ENCODE assay signal across 23 cellular contexts in genomic region chr10:96501985-96502384, GRCh38. TPM values are rescaled to one million over a fixed set of nuclear protein-coding genes. Genes with fewer than 3 reads are reported as not detected.
DNase-seq lines count a peak whose midpoint lies in the region; ATAC-seq, FAIRE-seq and TF ChIP-seq lines count a peak whose summit lies in the region.
"Had no signal": no experiment of that assay in that cellular context is flagged by ENCODE, and none has a peak within 500 bp of the region (broad histone marks: within the 10 kb centered on the region; RNA-seq: fewer than 3 reads in every experiment).

No MANE protein-coding gene starts in this region.

- TF ChIP-seq CTCF in K562 (IDR thresholded peaks at IDR 0.05 in 2 of 3, conservative IDR thresholded peaks at IDR 0.05 in 1 of 3; ENCODE audit: insufficient read depth in 2 of 3, low read depth in 1 of 3, low read length in 3 of 3) (no peak), HepG2 (CRISPR knock-in tag; IDR thresholded peaks at IDR 0.05) (no peak), ovary (IDR thresholded peaks at IDR 0.05) (no peak)

- FAIRE-seq in K562 (lab: Jason Lieb, UNC): no peak
- FAIRE-seq in HepG2 (lab: Jason Lieb, UNC): no peak
- FAIRE-seq: islet of Langerhans had no signal

- TF ChIP-seq POLR2A in K562 (conservative IDR thresholded peaks at IDR 0.05): no peak
- no peak for TF ChIP-seq POLR2A in HepG2 (IDR thresholded peaks at IDR 0.05; ENCODE audit: insufficient read depth in 1 of 2, low read depth in 2 of 2, low read length in 2 of 2)
- TF ChIP-seq POLR2A in ovary (IDR thresholded peaks at IDR 0.05): no peak

- BruUV-seq in K562 (replicated peaks; lab: Mats Ljungman, UMichigan) (no TSS peak), HepG2 (replicated peaks; lab: Mats Ljungman, UMichigan) (no TSS peak)

- H3K9me3 ChIP-seq in K562 (replicated peaks; ENCODE audit: control insufficient read depth, insufficient read depth, low read depth, low read length) (no peaks in the 10 kb centered on the region), HepG2 (ENCODE audit: low read length) (no peaks in the 10 kb centered on the region), ovary (no peaks in the 10 kb centered on the region)
- H3K9me3 ChIP-seq: Caco-2, prostate gland, uterus had no signal

- no peak for ATAC-seq in K562
- peak; percentile 64 for ATAC-seq in HepG2
- ATAC-seq: activated CD8-positive, alpha-beta memory T cell treated with anti-CD3 and anti-CD28 coated beads, Interleukin-2, amount 10 ng/mL, durations not matched to agents 7 days and 5 days; activated naive CD8-positive, alpha-beta T cell treated with anti-CD3 and anti-CD28 coated beads, Interleukin-2, amount 50 U/mL, for 24 hours had no signal

- WGBS in K562 (ENCODE audit: insufficient coverage, low coverage, missing lambda C conversion rate): 0% methylated on average over 4 of the region's 4 CpGs
- WGBS in HepG2 (ENCODE audit: low lambda C conversion rate): 6% methylated on average over 4 of the region's 4 CpGs
- WGBS in ovary, 3 donors: 77 to 79% (median 78%) methylated on average over 4 of the region's 4 CpGs

- H3K9ac ChIP-seq in K562 (ENCODE audit: insufficient read depth in 1 of 2, low read depth in 2 of 2, low read length in 2 of 2) (no peak overlapping the region), HepG2 (ENCODE audit: insufficient read depth, low read depth, low read length) (no peak overlapping the region)

- H3K4me3 ChIP-seq in K562 (no peak overlapping the region), HepG2 (replicated peaks in 1 of 3; ENCODE audit: insufficient read depth in 1 of 3, low read depth in 2 of 3, low read length in 3 of 3) (no peak overlapping the region), ovary (no peak overlapping the region)
- H3K4me3 ChIP-seq: prostate gland, SK-N-MC, uterus had no signal

- H3K27me3 ChIP-seq in K562 (ENCODE audit: control insufficient read depth in 2 of 2, insufficient read depth in 2 of 2, low read length in 2 of 2) (peaks cover 0 to 8% of the 10 kb centered on the region in 2 experiments; a peak in 3 of 5 replicates), HepG2 (ENCODE audit: control insufficient read depth in 1 of 2, insufficient read depth in 2 of 2, low read length in 2 of 2) (peaks cover 4 to 14% of the 10 kb centered on the region in 2 experiments; a peak in 2 of 5 replicates), ovary (no peaks in the 10 kb centered on the region)
- H3K27me3 ChIP-seq: uterus had no signal

- no peak overlapping the region for H3K27ac ChIP-seq in K562 (ENCODE audit: extremely low read depth, low read depth, low read length)
- H3K27ac ChIP-seq in HepG2 (ENCODE audit: extremely low read length, insufficient read depth, low read length): no peak overlapping the region
- no peak overlapping the region for H3K27ac ChIP-seq in ovary
- H3K27ac ChIP-seq: prostate gland, SK-N-MC, uterus had no signal

- in situ Hi-C loops in K562 (cut with MboI) (no loop called here), HepG2 (cut with HindIII; ENCODE audit: extremely low pct_ligation_motif_present, low pct_unique_long_range_greater_than_20kb) (no loop called here)

- no peaks in the 10 kb centered on the region; a peak in 1 of 5 replicates for H3K4me1 ChIP-seq in K562 (replicated peaks in 1 of 2; ENCODE audit: control insufficient read depth in 2 of 2, insufficient read depth in 2 of 2, low read length in 2 of 2)
- H3K4me1 ChIP-seq in HepG2 (ENCODE audit: insufficient read depth, low read length): peaks cover 37% of the 10 kb centered on the region
- no peaks in the 10 kb centered on the region for H3K4me1 ChIP-seq in ovary (ENCODE audit: insufficient read depth)
- H3K4me1 ChIP-seq: Caco-2, prostate gland, uterus had no signal

- no peaks in the 10 kb centered on the region for H3K9me1 ChIP-seq in K562 (ENCODE audit: control insufficient read depth, insufficient read depth, low read length)

- no peaks in the 10 kb centered on the region for H3K36me3 ChIP-seq in K562 (ENCODE audit: control insufficient read depth, insufficient read depth, low read length)
- H3K36me3 ChIP-seq in HepG2 (replicated peaks in 1 of 2; ENCODE audit: control insufficient read depth in 1 of 2, insufficient read depth in 2 of 2, low read length in 2 of 2): no peaks in the 10 kb centered on the region
- no peaks in the 10 kb centered on the region for H3K36me3 ChIP-seq in ovary
- H3K36me3 ChIP-seq: prostate gland, uterus had no signal

- POLR2A ChIA-PET in K562 (lab: Yijun Ruan, JAX) (interaction anchor here (1.1 to 1.8 kb wide), 2 partner anchors 8 to 22 kb away, joined by 4 to 5 read pairs; no protein-coding TSS in a partner anchor), HepG2 (lab: Yijun Ruan, JAX) (no interaction called here)

- H4K20me1 ChIP-seq in K562 (replicated peaks; ENCODE audit: control insufficient read depth, insufficient read depth, low read length) (no peaks in the 10 kb centered on the region), HepG2 (ENCODE audit: insufficient read depth, low read length) (no peaks in the 10 kb centered on the region)

- DNase-seq in Daoy (ENCODE audit: low read depth) (peak; percentile 60), K562 (ENCODE audit: extremely low read depth in 1 of 4, low spot score in 3 of 4) (no peak), HepG2 (ENCODE audit: low spot score) (peak; percentile 36), ovary (no peak), SKM-1 treated with dmso at 0.1 percent for 144 hours (lab: John Stamatoyannopoulos, UW; ENCODE audit: unreplicated experiment) (no peak), NOMO-1 treated with DMSO at 0.1 percent for 48 hours (lab: John Stamatoyannopoulos, UW; ENCODE audit: unreplicated experiment) (no peak), NCI-H524 treated with DMSO at 0.1 percent for 48 hours (lab: John Stamatoyannopoulos, UW) (no peak)
- DNase-seq: activated CD4-positive, CD25-positive, alpha-beta regulatory T cell treated with anti-CD3 and anti-CD28 coated beads, Interleukin-2, amount 50 U/mL, for 72 hours; activated CD8-positive, alpha-beta memory T cell treated with anti-CD3 and anti-CD28 coated beads, Interleukin-2, amount 10 ng/mL, durations not matched to agents 7 days and 5 days; activated naive CD8-positive, alpha-beta T cell treated with anti-CD3 and anti-CD28 coated beads, Interleukin-2, amount 50 U/mL, for 24 hours; Caco-2; GOT3; NCI-H1048; NCI-H2081; stimulated activated CD4-positive, alpha-beta T cell treated with anti-CD3 and anti-CD28 coated beads, Interleukin-4, amount 100 ng/mL, for 4 hours; T1000; uterus had no signal

- H3K79me2 ChIP-seq in K562 (ENCODE audit: control insufficient read depth, insufficient read depth, low read length) (no peaks in the 10 kb centered on the region), HepG2 (ENCODE audit: insufficient read depth, low read length) (no peaks in the 10 kb centered on the region)

- TF ChIP-seq RAD21 in Ishikawa (IDR thresholded peaks at IDR 0.05; ENCODE audit: low read depth) (no peak), K562 (CRISPR knock-in tag; conservative IDR thresholded peaks at IDR 0.05 in 1 of 2, IDR thresholded peaks at IDR 0.05 in 1 of 2) (no peak), HepG2 (CRISPR knock-in tag; IDR thresholded peaks at IDR 0.05) (no peak)

- CTCF ChIA-PET in K562 (lab: Yijun Ruan, JAX; ENCODE audit: low intra/inter-chr PET ratio): no interaction called here
- CTCF ChIA-PET in HepG2 (lab: Yijun Ruan, JAX; ENCODE audit: low intra/inter-chr PET ratio, low total read pairs): no interaction called here

- intact Hi-C loops in K562 (cut with micrococcal nuclease) (no loop called here), HepG2 (cut with micrococcal nuclease; ENCODE audit: unreplicated experiment) (loop anchor here (1.0 kb wide), 1 partner anchor 35 kb away; no protein-coding TSS in a partner anchor), ovary (cut with DNase I) (loop anchor here in 2 of 4 donors (10.0 kb wide), 1 partner anchor 107 kb away; no protein-coding TSS in a partner anchor)

- TF ChIP-seq EP300 in Ishikawa (IDR thresholded peaks at IDR 0.05; ENCODE audit: borderline replicate concordance) (no peak), K562 (IDR thresholded peaks at IDR 0.05; ENCODE audit: low read length) (no peak), HepG2 (IDR thresholded peaks at IDR 0.05; ENCODE audit: low read depth in 2 of 2, low read length in 2 of 2) (no peak), HepG2 (CRISPR knock-in tag; IDR thresholded peaks at IDR 0.05; ENCODE audit: borderline replicate concordance) (no peak), ovary (IDR thresholded peaks at IDR 0.05) (no peak)

- H2AFZ ChIP-seq in K562 (ENCODE audit: low read depth, low read length) (no peak overlapping the region), HepG2 (ENCODE audit: low read length) (no peak overlapping the region)

- H3K4me2 ChIP-seq in K562 (ENCODE audit: insufficient read depth, low read length) (no peak overlapping the region), HepG2 (ENCODE audit: low read depth, low read length) (no peak overlapping the region)

RNA-seq across cellular contexts. Expression of gene TLL2, which starts 11.7 kb away (rescaled TPM):
- 0.15 and 0.29 TPM in 2 replicates for total RNA-seq in Daoy (2014; rRNA removed; shearing (Covaris generic))
- total RNA-seq in K562 (2011; cell fraction: chromatin; rRNA removed; ENCODE audit: low replicate concordance): not detected in 2 replicates
- total RNA-seq in K562 (2011; cell fraction: nucleolus; rRNA removed): not detected in 2 replicates
- not detected in 2 replicates for total RNA-seq in K562 (2011; cell fraction: nucleoplasm; rRNA removed)
- total RNA-seq in K562 (2014; rRNA removed) (not detected in 2 replicates), K562 (2014; rRNA removed; fragmentation: Illumina TruSeq; extraction: Trizol) (not detected in 2 replicates), K562 (2015; rRNA removed; fragmentation: Illumina TruSeq; extraction: Trizol) (not detected in 2 replicates), K562 (2021) (0.09 TPM in 1 of 2 replicates, not detected in the other), HepG2 (2016; rRNA removed; fragmentation: Illumina TruSeq; extraction: Trizol) (0.09 TPM in 1 of 2 replicates, not detected in the other), ovary (under 1 TPM in 6 of 7 donors, not detected in 1; 0.07 to 0.46 (median 0.25) TPM)
- polyA plus RNA-seq in K562 (2011; rRNA removed) (not detected in 2 replicates), K562 (2014; fragmentation: Illumina TruSeq; extraction: Trizol) (not detected in 2 replicates), K562 (2014; fragmentation: Nextera tagmentation; extraction: Ambion mirVana) (not detected), K562 (2014; rRNA removed) (not detected in 2 replicates), HepG2 (2011; rRNA removed) (0.01 TPM in 1 of 2 replicates, not detected in the other), ovary (under 1 TPM; 0.29 to 0.68 TPM)
- polyA plus RNA-seq in K562 (2011; cell fraction: cytosol; rRNA removed): 0.01 and 0.06 TPM in 2 replicates
- 0.03 TPM in 1 of 2 replicates, not detected in the other for polyA plus RNA-seq in K562 (2011; cell fraction: nucleus; rRNA removed)
- polyA plus RNA-seq in K562 (2012): not detected in 2 replicates
- 0.18 TPM in 1 of 2 replicates, not detected in the other for polyA minus RNA-seq in K562 (2011; rRNA and poly(A)+ RNA removed)
- not detected in 2 replicates for polyA minus RNA-seq in K562 (2011; cell fraction: cytosol; rRNA and poly(A)+ RNA removed)
- not detected in 2 replicates for polyA minus RNA-seq in K562 (2011; cell fraction: nucleus; rRNA and poly(A)+ RNA removed)
- total RNA-seq in HepG2 (2016; cell fraction: cytosol; rRNA removed; fragmentation: Illumina TruSeq; extraction: Trizol; ENCODE audit: low read depth): not detected in 2 replicates
- 0.02 TPM in 1 of 2 replicates, not detected in the other for total RNA-seq in HepG2 (2016; cell fraction: insoluble cytoplasmic fraction; rRNA removed; fragmentation: Illumina TruSeq; extraction: Trizol)
- total RNA-seq in HepG2 (2016; cell fraction: membrane; rRNA removed; fragmentation: Illumina TruSeq; extraction: Trizol): 0.03 TPM in 1 of 2 replicates, not detected in the other
- not detected in 2 replicates for total RNA-seq in HepG2 (2016; cell fraction: nucleus; rRNA removed; fragmentation: Illumina TruSeq; extraction: Trizol)
- 0.03 TPM in 1 of 2 replicates, not detected in the other for polyA plus RNA-seq in HepG2 (2011; cell fraction: cytosol; rRNA removed)
- 0.06 and 0.07 TPM in 2 replicates for polyA plus RNA-seq in HepG2 (2011; cell fraction: nucleus; rRNA removed)
- not detected in 2 replicates for polyA plus RNA-seq in HepG2 (2012)
- polyA plus RNA-seq in HepG2 (2016; cell fraction: cytosol; fragmentation: Illumina TruSeq; extraction: Trizol; ENCODE audit: low read depth): not detected in 2 replicates
- polyA plus RNA-seq in HepG2 (2016; cell fraction: insoluble cytoplasmic fraction; fragmentation: Illumina TruSeq; extraction: Trizol; ENCODE audit: low read depth): 0.09 TPM in 1 of 2 replicates, not detected in the other
- polyA plus RNA-seq in HepG2 (2016; cell fraction: membrane; fragmentation: Illumina TruSeq; extraction: Trizol; ENCODE audit: low read depth): not detected in 2 replicates
- polyA plus RNA-seq in HepG2 (2016; cell fraction: nucleus; fragmentation: Illumina TruSeq; extraction: Trizol; ENCODE audit: insufficient read depth, low read depth): 0.18 TPM in 1 of 2 replicates, not detected in the other
- 0.10 and 0.14 TPM in 2 replicates for polyA minus RNA-seq in HepG2 (2011; rRNA and poly(A)+ RNA removed; ENCODE audit: low replicate concordance)
- polyA minus RNA-seq in HepG2 (2011; cell fraction: cytosol; rRNA and poly(A)+ RNA removed): not detected in 2 replicates
- 0.64 and 0.87 TPM in 2 replicates for polyA minus RNA-seq in HepG2 (2011; cell fraction: nucleus; rRNA and poly(A)+ RNA removed)
- total RNA-seq: activated CD8-positive, alpha-beta memory T cell treated with anti-CD3 and anti-CD28 coated beads, Interleukin-2, amount 10 ng/mL, durations not matched to agents 7 days and 5 days; activated T-helper 2 cell treated with anti-CD3 and anti-CD28 coated beads, Interferon-gamma antibody, Interleukin-2, Interleukin-4, amounts not matched to agents 10 μg/mL and 5 μg/mL and 100 μg/mL, durations not matched to agents 14 hours and 24 hours and 36 hours; subcutaneous adipose tissue had no signal

Comparison
In these comparisons a context has a peak if more than half of its experiments do, and no peak if none do; other contexts are left out.
1. DNase-seq: peak in Daoy (single experiment) and HepG2 (single experiment); none in K562 (0 of 4), ovary (0 of 5), SKM-1 treated with dmso at 0.1 percent for 144 hours (single experiment), NOMO-1 treated with DMSO at 0.1 percent for 48 hours (single experiment) and NCI-H524 treated with DMSO at 0.1 percent for 48 hours (single experiment).